Comparison of ENCODE assay signal across 2 cellular contexts in the genomic region with DNA sequence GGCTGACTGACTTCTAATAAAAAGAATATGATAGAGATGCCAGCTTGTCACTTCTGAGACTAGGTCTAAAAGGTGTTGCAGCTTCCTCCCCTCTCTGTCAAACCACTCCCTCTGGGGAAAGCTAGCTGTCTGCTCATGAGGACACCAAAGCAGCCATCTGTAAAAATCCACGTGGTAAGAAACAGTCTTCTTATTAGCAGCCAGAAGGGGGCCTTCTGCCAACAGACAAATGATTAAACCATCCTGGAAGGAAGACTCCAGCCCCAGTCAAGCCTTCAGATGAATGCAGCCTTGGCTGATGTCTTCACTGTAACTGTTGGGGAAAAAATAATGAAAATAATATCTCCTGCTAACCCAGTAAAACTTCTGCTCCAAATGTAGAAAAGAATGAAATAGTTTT.
TF ChIP-seq lines count a peak whose summit lies in the region.

No MANE protein-coding gene starts in this region.

TF ChIP-seq in A549, 52 proteins besides CTCF, POLR2A, EP300 and RAD21 (continued from another document):
- TF ChIP-seq FOXS1 (CRISPR knock-in tag; IDR thresholded peaks at IDR 0.05) = no peak
- no peak for TF ChIP-seq RCOR1 (IDR thresholded peaks at IDR 0.05; ENCODE audit: low read depth, low read length)
- TF ChIP-seq HOXA7 (CRISPR knock-in tag; IDR thresholded peaks at IDR 0.05) = no peak
- TF ChIP-seq, protein P1, sequence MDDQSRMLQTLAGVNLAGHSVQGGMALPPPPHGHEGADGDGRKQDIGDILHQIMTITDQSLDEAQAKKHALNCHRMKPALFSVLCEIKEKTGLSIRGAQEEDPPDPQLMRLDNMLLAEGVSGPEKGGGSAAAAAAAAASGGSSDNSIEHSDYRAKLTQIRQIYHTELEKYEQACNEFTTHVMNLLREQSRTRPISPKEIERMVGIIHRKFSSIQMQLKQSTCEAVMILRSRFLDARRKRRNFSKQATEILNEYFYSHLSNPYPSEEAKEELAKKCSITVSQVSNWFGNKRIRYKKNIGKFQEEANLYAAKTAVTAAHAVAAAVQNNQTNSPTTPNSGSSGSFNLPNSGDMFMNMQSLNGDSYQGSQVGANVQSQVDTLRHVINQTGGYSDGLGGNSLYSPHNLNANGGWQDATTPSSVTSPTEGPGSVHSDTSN (IDR thresholded peaks at IDR 0.05) = no peak
- TF ChIP-seq, protein P2, sequence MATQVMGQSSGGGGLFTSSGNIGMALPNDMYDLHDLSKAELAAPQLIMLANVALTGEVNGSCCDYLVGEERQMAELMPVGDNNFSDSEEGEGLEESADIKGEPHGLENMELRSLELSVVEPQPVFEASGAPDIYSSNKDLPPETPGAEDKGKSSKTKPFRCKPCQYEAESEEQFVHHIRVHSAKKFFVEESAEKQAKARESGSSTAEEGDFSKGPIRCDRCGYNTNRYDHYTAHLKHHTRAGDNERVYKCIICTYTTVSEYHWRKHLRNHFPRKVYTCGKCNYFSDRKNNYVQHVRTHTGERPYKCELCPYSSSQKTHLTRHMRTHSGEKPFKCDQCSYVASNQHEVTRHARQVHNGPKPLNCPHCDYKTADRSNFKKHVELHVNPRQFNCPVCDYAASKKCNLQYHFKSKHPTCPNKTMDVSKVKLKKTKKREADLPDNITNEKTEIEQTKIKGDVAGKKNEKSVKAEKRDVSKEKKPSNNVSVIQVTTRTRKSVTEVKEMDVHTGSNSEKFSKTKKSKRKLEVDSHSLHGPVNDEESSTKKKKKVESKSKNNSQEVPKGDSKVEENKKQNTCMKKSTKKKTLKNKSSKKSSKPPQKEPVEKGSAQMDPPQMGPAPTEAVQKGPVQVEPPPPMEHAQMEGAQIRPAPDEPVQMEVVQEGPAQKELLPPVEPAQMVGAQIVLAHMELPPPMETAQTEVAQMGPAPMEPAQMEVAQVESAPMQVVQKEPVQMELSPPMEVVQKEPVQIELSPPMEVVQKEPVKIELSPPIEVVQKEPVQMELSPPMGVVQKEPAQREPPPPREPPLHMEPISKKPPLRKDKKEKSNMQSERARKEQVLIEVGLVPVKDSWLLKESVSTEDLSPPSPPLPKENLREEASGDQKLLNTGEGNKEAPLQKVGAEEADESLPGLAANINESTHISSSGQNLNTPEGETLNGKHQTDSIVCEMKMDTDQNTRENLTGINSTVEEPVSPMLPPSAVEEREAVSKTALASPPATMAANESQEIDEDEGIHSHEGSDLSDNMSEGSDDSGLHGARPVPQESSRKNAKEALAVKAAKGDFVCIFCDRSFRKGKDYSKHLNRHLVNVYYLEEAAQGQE (IDR thresholded peaks at IDR 0.05) = no peak
- no peak for TF ChIP-seq ZNF302 (CRISPR knock-in tag; IDR thresholded peaks at IDR 0.05)
- TF ChIP-seq SMC3 (IDR thresholded peaks at IDR 0.05) = no peak
- TF ChIP-seq HEYL (CRISPR knock-in tag; IDR thresholded peaks at IDR 0.05) = no peak
- no peak for TF ChIP-seq ATOH8 (CRISPR knock-in tag; IDR thresholded peaks at IDR 0.05; ENCODE audit: low read depth)
- TF ChIP-seq RNF2 (IDR thresholded peaks at IDR 0.05; ENCODE audit: borderline replicate concordance, low read depth) = no peak
- TF ChIP-seq, protein P3, sequence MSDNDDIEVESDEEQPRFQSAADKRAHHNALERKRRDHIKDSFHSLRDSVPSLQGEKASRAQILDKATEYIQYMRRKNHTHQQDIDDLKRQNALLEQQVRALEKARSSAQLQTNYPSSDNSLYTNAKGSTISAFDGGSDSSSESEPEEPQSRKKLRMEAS (IDR thresholded peaks at IDR 0.05) = no peak
- TF ChIP-seq, protein P4, sequence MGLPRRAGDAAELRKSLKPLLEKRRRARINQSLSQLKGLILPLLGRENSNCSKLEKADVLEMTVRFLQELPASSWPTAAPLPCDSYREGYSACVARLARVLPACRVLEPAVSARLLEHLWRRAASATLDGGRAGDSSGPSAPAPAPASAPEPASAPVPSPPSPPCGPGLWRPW (IDR thresholded peaks at IDR 0.05) = no peak

TF ChIP-seq in WTC11, 78 proteins besides CTCF, POLR2A, EP300 and RAD21:
- TF ChIP-seq, protein P5, sequence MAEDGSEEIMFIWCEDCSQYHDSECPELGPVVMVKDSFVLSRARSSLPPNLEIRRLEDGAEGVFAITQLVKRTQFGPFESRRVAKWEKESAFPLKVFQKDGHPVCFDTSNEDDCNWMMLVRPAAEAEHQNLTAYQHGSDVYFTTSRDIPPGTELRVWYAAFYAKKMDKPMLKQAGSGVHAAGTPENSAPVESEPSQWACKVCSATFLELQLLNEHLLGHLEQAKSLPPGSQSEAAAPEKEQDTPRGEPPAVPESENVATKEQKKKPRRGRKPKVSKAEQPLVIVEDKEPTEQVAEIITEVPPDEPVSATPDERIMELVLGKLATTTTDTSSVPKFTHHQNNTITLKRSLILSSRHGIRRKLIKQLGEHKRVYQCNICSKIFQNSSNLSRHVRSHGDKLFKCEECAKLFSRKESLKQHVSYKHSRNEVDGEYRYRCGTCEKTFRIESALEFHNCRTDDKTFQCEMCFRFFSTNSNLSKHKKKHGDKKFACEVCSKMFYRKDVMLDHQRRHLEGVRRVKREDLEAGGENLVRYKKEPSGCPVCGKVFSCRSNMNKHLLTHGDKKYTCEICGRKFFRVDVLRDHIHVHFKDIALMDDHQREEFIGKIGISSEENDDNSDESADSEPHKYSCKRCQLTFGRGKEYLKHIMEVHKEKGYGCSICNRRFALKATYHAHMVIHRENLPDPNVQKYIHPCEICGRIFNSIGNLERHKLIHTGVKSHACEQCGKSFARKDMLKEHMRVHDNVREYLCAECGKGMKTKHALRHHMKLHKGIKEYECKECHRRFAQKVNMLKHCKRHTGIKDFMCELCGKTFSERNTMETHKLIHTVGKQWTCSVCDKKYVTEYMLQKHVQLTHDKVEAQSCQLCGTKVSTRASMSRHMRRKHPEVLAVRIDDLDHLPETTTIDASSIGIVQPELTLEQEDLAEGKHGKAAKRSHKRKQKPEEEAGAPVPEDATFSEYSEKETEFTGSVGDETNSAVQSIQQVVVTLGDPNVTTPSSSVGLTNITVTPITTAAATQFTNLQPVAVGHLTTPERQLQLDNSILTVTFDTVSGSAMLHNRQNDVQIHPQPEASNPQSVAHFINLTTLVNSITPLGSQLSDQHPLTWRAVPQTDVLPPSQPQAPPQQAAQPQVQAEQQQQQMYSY (CRISPR knock-in tag; IDR thresholded peaks at IDR 0.05) = no peak
- TF ChIP-seq USF1 (CRISPR knock-in tag; IDR thresholded peaks at IDR 0.05) = 0 out of 2 replicates have a peak, but pooled peaks have one; percentile 16
